ENCODE assay signal across 15 cellular contexts in the genomic region with DNA sequence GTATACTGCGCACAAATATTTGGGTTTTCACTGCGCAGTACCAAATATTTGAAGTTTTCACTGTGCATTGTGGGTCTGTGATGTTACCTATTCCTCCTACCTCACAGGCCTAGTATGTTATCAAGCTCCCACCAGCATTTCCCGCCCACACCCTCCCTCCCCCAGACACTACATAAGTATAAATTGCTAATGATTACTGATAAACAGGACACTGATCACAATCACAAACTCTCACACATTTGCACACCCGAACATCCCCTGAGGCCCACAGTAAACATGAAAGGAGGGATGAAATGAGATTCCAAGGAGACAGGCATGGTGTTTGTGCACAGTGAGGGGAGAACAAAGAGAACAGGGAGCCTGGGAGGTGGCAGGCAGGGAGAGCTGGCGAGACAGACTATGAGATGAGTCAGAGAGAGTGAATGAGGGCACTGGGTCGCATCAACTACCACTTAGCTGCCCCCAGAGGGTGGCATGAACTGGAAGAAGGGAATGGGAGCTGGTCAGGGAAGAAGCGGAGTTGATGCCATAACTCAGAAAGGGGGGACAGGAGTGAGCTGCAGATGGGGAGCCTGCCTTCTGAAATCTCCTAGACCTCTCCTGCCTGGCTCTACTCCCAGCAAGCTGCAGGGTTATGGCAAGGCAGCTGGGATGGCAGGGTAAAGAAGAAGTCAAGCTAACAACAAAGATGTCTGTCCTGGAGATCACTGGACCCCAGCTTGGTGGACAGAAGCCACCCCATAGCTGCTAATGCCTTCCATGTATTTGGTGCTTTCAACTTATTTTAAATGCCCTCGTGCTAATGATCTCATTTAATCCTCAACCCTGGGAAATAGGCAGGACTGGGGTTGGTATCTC. TPM values are rescaled to one million over a fixed set of nuclear protein-coding genes. Genes with fewer than 3 reads are reported as not detected.
DNase-seq lines count a peak whose midpoint lies in the region; ATAC-seq and TF ChIP-seq lines count a peak whose summit lies in the region.
"Had no signal": no experiment of that assay in that cellular context is flagged by ENCODE, and none has a peak within 500 bp of the region (broad histone marks: within the 10 kb centered on the region; RNA-seq: fewer than 3 reads in every experiment).

No MANE protein-coding gene starts in this region.

- TF ChIP-seq CTCF in Panc1 (IDR thresholded peaks at IDR 0.05), result no peak
- TF ChIP-seq CTCF in epithelial cell of esophagus (IDR thresholded peaks at IDR 0.05; ENCODE audit: insufficient read depth, low read depth, low read length, missing control alignments), result no peak
- TF ChIP-seq CTCF in Peyer's patch (IDR thresholded peaks at IDR 0.05), result no peak

- POLR2A ChIA-PET in Panc1 (lab: Charles Lee), result interaction anchor here (0.7 kb wide), 1 partner anchor 10 kb away, joined by 3 read pairs; no protein-coding TSS in a partner anchor

- CTCF ChIA-PET in Panc1 (lab: Charles Lee), result no interaction called here

- peak; percentile 60 for ATAC-seq in Panc1
- no peak for ATAC-seq in HG03097 (IDR thresholded peaks at IDR 0.05; ENCODE audit: low FRiP score, unreplicated experiment)
- ATAC-seq in GM21447 (IDR thresholded peaks at IDR 0.05; ENCODE audit: unreplicated experiment), result no peak

- no peak for TF ChIP-seq POLR2A in Peyer's patch (IDR thresholded peaks at IDR 0.05)

- H3K27ac ChIP-seq in Panc1 (ENCODE audit: low read length), result peak overlapping the region; percentile 70
- H3K27ac ChIP-seq in Peyer's patch, result no peak overlapping the region
- H3K27ac ChIP-seq: thyroid gland had no signal

- H3K36me3 ChIP-seq in Panc1 (ENCODE audit: control insufficient read depth, insufficient read depth, low read length) (no peaks in the 10 kb centered on the region), Peyer's patch (no peaks in the 10 kb centered on the region)
- H3K36me3 ChIP-seq: thyroid gland had no signal

- H3K9me3 ChIP-seq in Panc1 (ENCODE audit: control insufficient read depth, insufficient read depth, low read depth, low read length) (no peaks in the 10 kb centered on the region), Peyer's patch (no peaks in the 10 kb centered on the region)
- H3K9me3 ChIP-seq: thyroid gland had no signal

- intact Hi-C loops in Panc1 (cut with micrococcal nuclease; ENCODE audit: unreplicated experiment), result no loop called here
- intact Hi-C loops in posterior vena cava (cut with DNase I), result no loop called here

- H3K4me3 ChIP-seq in Panc1 (ENCODE audit: low read depth in 2 of 2, low read length in 2 of 2), result peak overlapping the region in 1 of 2 experiments; percentile 28; a peak in 2 of 4 replicates
- H3K4me3 ChIP-seq in epithelial cell of esophagus (ENCODE audit: low read length), result no peak overlapping the region
- H3K4me3 ChIP-seq in Peyer's patch, result no peak overlapping the region
- H3K4me3 ChIP-seq: thyroid gland had no signal

- DNase-seq in ELR (ENCODE audit: low read depth) (peak; percentile 51), Panc1 (ENCODE audit: low read depth, low spot score) (no peak), epithelial cell of esophagus (ENCODE audit: low read depth) (peak; percentile 61), posterior vena cava (ENCODE audit: low spot score) (peak; percentile 24), Peyer's patch (no peak)
- DNase-seq in activated effector memory CD4-positive, alpha-beta T cell treated with Interleukin-2 at 50 U/mL for 16 hours, result no peak
- DNase-seq: activated naive CD4-positive, alpha-beta T cell; DMS153; effector memory CD4-positive, alpha-beta T cell; NCI-H1694 treated with DMSO at 0.1 percent for 48 hours; occipital lobe; SIG-M5; thyroid gland had no signal

- no TSS peak for BruUV-seq in Panc1 (replicated peaks; lab: Mats Ljungman, UMichigan)

- peaks cover 52% of the 10 kb centered on the region for H3K4me1 ChIP-seq in Panc1 (ENCODE audit: control insufficient read depth, insufficient read depth, low read length)
- H3K4me1 ChIP-seq in Peyer's patch, result peaks cover 0 to 12% (median 3%) of the 10 kb centered on the region in 4 donors

- no peaks in the 10 kb centered on the region for H3K27me3 ChIP-seq in Panc1 (ENCODE audit: control insufficient read depth, insufficient read depth, low read length)
- H3K27me3 ChIP-seq in Peyer's patch, result no peaks in the 10 kb centered on the region
- H3K27me3 ChIP-seq: thyroid gland had no signal

- in situ Hi-C loops in Panc1 (cut with HindIII; ENCODE audit: low pct_unique_long_range_greater_than_20kb, low sequenced_read_pairs), result no loop called here

RNA-seq across cellular contexts. Expression of a gene that starts 5.2 kb away (rescaled TPM):
- total RNA-seq in Panc1 (2021; ENCODE audit: unreplicated experiment) (55.7 TPM), posterior vena cava (10 to 100 TPM in 1 of 2 donors, 1 to 10 TPM in 1; 3.9 to 10.9 TPM), Peyer's patch (10 to 100 TPM in 1 of 4 donors, 1 to 10 TPM in 2, under 1 TPM in 1; 0.70 to 71.0 (median 3.2) TPM)
- 77.9 TPM for polyA plus RNA-seq in Panc1 (2012; ENCODE audit: insufficient read length)

RNA-seq across cellular contexts. Expression of a gene that starts 56.8 kb away (rescaled TPM):
- 208 TPM for total RNA-seq in Panc1 (2021; ENCODE audit: unreplicated experiment)
- 153 TPM for polyA plus RNA-seq in Panc1 (2012; ENCODE audit: insufficient read length)
- total RNA-seq in posterior vena cava, result 10 to 100 TPM; 86.1 to 94.6 TPM
- total RNA-seq in Peyer's patch, result 10 to 100 TPM; 61.9 to 95.6 (median 85.1) TPM

Comparison
In these comparisons a context has a peak if more than half of its experiments do, and no peak if none do; other contexts are left out.
1. DNase-seq: peak in ELR (single experiment), epithelial cell of esophagus (single experiment) and posterior vena cava (single experiment); none in Panc1 (single experiment), activated effector memory CD4-positive, alpha-beta T cell treated with Interleukin-2 at 50 U/mL for 16 hours (single experiment) and Peyer's patch (0 of 3).